ENCODE assay signal across 1 cellular context in genomic region chr9:133141833-133142594, GRCh38.
TF ChIP-seq lines count a peak whose summit lies in the region.

No MANE protein-coding gene starts in this region.

TF ChIP-seq in WTC11, 78 proteins besides CTCF, POLR2A, EP300 and RAD21 (continued from another document):
- TF ChIP-seq ERG (CRISPR knock-in tag; IDR thresholded peaks at IDR 0.05), result no peak
- no peak for TF ChIP-seq ELF4 (CRISPR knock-in tag; IDR thresholded peaks at IDR 0.05; ENCODE audit: low read depth)
